In the genomic region with DNA sequence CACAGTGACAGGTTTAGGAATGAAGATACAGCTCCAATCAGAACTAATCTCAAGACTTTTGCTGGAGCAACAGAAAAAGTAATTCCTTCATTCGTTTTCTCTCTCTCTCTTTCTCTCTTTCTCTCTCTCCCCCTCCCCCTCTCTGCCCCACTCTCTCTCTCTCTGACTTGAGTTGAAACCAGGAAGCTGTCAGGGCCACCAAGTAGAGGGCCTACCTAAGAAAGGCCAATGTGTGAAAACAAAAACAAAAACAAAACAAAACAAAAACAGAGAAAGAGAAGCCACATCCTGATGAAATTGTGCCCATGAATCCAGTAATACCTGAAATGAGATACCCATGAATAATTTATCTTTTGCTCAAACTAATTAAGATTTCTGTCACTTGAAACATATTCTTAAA, we compare ENCODE assay signal across 1 cellular context.
TF ChIP-seq lines count a peak whose summit lies in the region.

No MANE protein-coding gene starts in this region.

TF ChIP-seq in IMR-90, 13 proteins besides CTCF, POLR2A, EP300 and RAD21 (continued from another document):
- TF ChIP-seq RCOR1 (IDR thresholded peaks at IDR 0.05; ENCODE audit: insufficient replicate concordance, low read length) (no peak), MXI1 (IDR thresholded peaks at IDR 0.05; ENCODE audit: borderline replicate concordance, low read depth, low read length) (no peak), SMC3 (IDR thresholded peaks at IDR 0.05; ENCODE audit: low read depth, low read length) (no peak), CHD1 (IDR thresholded peaks at IDR 0.05; ENCODE audit: low read depth, low read length) (no peak), MAZ (IDR thresholded peaks at IDR 0.05; ENCODE audit: borderline replicate concordance, low read depth, low read length) (no peak)
- TF ChIP-seq, protein P1, sequence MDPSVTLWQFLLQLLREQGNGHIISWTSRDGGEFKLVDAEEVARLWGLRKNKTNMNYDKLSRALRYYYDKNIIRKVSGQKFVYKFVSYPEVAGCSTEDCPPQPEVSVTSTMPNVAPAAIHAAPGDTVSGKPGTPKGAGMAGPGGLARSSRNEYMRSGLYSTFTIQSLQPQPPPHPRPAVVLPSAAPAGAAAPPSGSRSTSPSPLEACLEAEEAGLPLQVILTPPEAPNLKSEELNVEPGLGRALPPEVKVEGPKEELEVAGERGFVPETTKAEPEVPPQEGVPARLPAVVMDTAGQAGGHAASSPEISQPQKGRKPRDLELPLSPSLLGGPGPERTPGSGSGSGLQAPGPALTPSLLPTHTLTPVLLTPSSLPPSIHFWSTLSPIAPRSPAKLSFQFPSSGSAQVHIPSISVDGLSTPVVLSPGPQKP (IDR thresholded peaks at IDR 0.05; ENCODE audit: borderline replicate concordance, low read depth, low read length): no peak
